ENCODE assay signal across 1 cellular context in genomic region chr4:7761720-7762119, GRCh38.
TF ChIP-seq lines count a peak whose summit lies in the region.

No MANE protein-coding gene starts in this region.

TF ChIP-seq in WTC11, 78 proteins besides CTCF, POLR2A, EP300 and RAD21 (continued from another document):
- no peak for TF ChIP-seq PRDM15 (CRISPR knock-in tag; IDR thresholded peaks at IDR 0.05)
- TF ChIP-seq ATF1 (CRISPR knock-in tag; IDR thresholded peaks at IDR 0.05): no peak
- no peak for TF ChIP-seq ZNF425 (CRISPR knock-in tag; conservative IDR thresholded peaks at IDR 0.05)
- no peak for TF ChIP-seq ZNF532 (CRISPR knock-in tag; IDR thresholded peaks at IDR 0.05; ENCODE audit: borderline replicate concordance)
- no peak for TF ChIP-seq IRF2 (CRISPR knock-in tag; IDR thresholded peaks at IDR 0.05; ENCODE audit: borderline replicate concordance, low read depth)
- no peak for TF ChIP-seq TP53 (CRISPR knock-in tag; IDR thresholded peaks at IDR 0.05)
- no peak for TF ChIP-seq GABPB1 (CRISPR knock-in tag; IDR thresholded peaks at IDR 0.05)
- no peak for TF ChIP-seq STAT6 (CRISPR knock-in tag; conservative IDR thresholded peaks at IDR 0.05; ENCODE audit: low read depth)
- TF ChIP-seq FOXK1 (CRISPR knock-in tag; IDR thresholded peaks at IDR 0.05): no peak
- TF ChIP-seq ELF4 (CRISPR knock-in tag; IDR thresholded peaks at IDR 0.05; ENCODE audit: low read depth): no peak
